ENCODE assay signal across 23 cellular contexts in genomic region chr3:13772321-13772745, GRCh38.
"Had no signal": no experiment of that assay in that cellular context is flagged by ENCODE, and none has a peak within 500 bp of the region (broad histone marks: within the 10 kb centered on the region; RNA-seq: fewer than 3 reads in every experiment).

No MANE protein-coding gene starts in this region.

- H3K27ac Mint-ChIP-seq: natural killer cell; stimulated activated naive B cell treated with anti-CD40 and anti-IgM and Interleukin-4, amounts not matched to agents 10 μg/mL and 1 μg/mL and 100 μg/mL, for 72 hours had no signal

- H3K4me3 ChIP-seq: esophagus muscularis mucosa, gastrocnemius medialis, heart right ventricle, psoas muscle, spleen, thoracic aorta, transverse colon had no signal

- H3K9me3 Mint-ChIP-seq: natural killer cell; stimulated activated naive B cell treated with anti-CD40 and anti-IgM and Interleukin-4, amounts not matched to agents 10 μg/mL and 1 μg/mL and 100 μg/mL, for 72 hours; stimulated activated naive CD8-positive, alpha-beta T cell treated with anti-CD3 and anti-CD28 coated beads, Interleukin-15, amount 100 ng/mL, for 72 hours had no signal

- H3K27ac ChIP-seq: epithelial cell of prostate, esophagus muscularis mucosa, gastrocnemius medialis, heart right ventricle, parathyroid adenoma, psoas muscle, spleen, thoracic aorta, transverse colon had no signal

- H3K27me3 Mint-ChIP-seq: stimulated activated naive CD8-positive, alpha-beta T cell treated with anti-CD3 and anti-CD28 coated beads, Interleukin-15, amount 100 ng/mL, for 72 hours had no signal

- H3K36me3 ChIP-seq: esophagus muscularis mucosa, gastrocnemius medialis, heart right ventricle, spleen, thoracic aorta, transverse colon had no signal

- DNase-seq: effector memory CD4-positive, alpha-beta T cell; gastrocnemius medialis; heart right ventricle; hypothalamus; mammary epithelial cell; natural killer cell; psoas muscle; retina; spleen; stimulated activated CD4-positive, alpha-beta T cell treated with anti-CD3 and anti-CD28 coated beads, Interleukin-15, amount 100 ng/mL, for 24 hours; stimulated activated CD4-positive, alpha-beta T cell treated with anti-CD3 and anti-CD28 coated beads, Interleukin-1b, Interleukin-23, amount 100 ng/mL, for 48 hours; stimulated activated CD4-positive, alpha-beta T cell treated with anti-CD3 and anti-CD28 coated beads, Interleukin-4, amount 100 ng/mL, for 24 hours; stimulated activated naive B cell treated with anti-CD40 and anti-IgM and Interleukin-4, amounts not matched to agents 10 μg/mL and 1 μg/mL and 100 μg/mL, for 72 hours; stimulated activated naive CD8-positive, alpha-beta T cell treated with anti-CD3 and anti-CD28 coated beads, Interleukin-15, amount 100 ng/mL, for 72 hours; substantia nigra; transverse colon had no signal

- H3K79me2 ChIP-seq: parathyroid adenoma had no signal

- H2AFZ ChIP-seq: parathyroid adenoma had no signal

- H3K27me3 ChIP-seq: gastrocnemius medialis, transverse colon had no signal

- ATAC-seq: gastrocnemius medialis; heart right ventricle; left lobe of liver; natural killer cell; psoas muscle; sciatic nerve; stimulated activated naive B cell treated with anti-CD40 and anti-IgM and Interleukin-4, amounts not matched to agents 10 μg/mL and 1 μg/mL and 100 μg/mL, for 72 hours; stimulated activated naive CD8-positive, alpha-beta T cell treated with anti-CD3 and anti-CD28 coated beads, Interleukin-15, amount 100 ng/mL, for 72 hours had no signal

- H3K9ac ChIP-seq: parathyroid adenoma had no signal

- H3K4me1 ChIP-seq: esophagus muscularis mucosa, gastrocnemius medialis, heart right ventricle, parathyroid adenoma, psoas muscle, spleen, transverse colon had no signal

- H3K9me3 ChIP-seq: esophagus muscularis mucosa, gastrocnemius medialis, heart right ventricle, psoas muscle, spleen, thoracic aorta, transverse colon had no signal

- H3K4me1 Mint-ChIP-seq: stimulated activated naive B cell treated with anti-CD40 and anti-IgM and Interleukin-4, amounts not matched to agents 10 μg/mL and 1 μg/mL and 100 μg/mL, for 72 hours had no signal

- H3K36me3 Mint-ChIP-seq: natural killer cell; stimulated activated naive B cell treated with anti-CD40 and anti-IgM and Interleukin-4, amounts not matched to agents 10 μg/mL and 1 μg/mL and 100 μg/mL, for 72 hours had no signal

- FAIRE-seq: islet of Langerhans had no signal

- H3K4me3 Mint-ChIP-seq: natural killer cell; stimulated activated naive B cell treated with anti-CD40 and anti-IgM and Interleukin-4, amounts not matched to agents 10 μg/mL and 1 μg/mL and 100 μg/mL, for 72 hours; stimulated activated naive CD8-positive, alpha-beta T cell treated with anti-CD3 and anti-CD28 coated beads, Interleukin-15, amount 100 ng/mL, for 72 hours had no signal
